In genomic region chr4:6967846-6968340, GRCh38 we compare ENCODE assay signal across 28 cellular contexts. TPM values are rescaled to one million over a fixed set of nuclear protein-coding genes. Genes with fewer than 3 reads are reported as not detected.
DNase-seq lines count a peak whose midpoint lies in the region; ATAC-seq, FAIRE-seq and TF ChIP-seq lines count a peak whose summit lies in the region.
"Had no signal": no experiment of that assay in that cellular context is flagged by ENCODE, and none has a peak within 500 bp of the region (broad histone marks: within the 10 kb centered on the region; RNA-seq: fewer than 3 reads in every experiment).

No MANE protein-coding gene starts in this region.

- H3K9me3 ChIP-seq in right lobe of liver: no peaks in the 10 kb centered on the region
- no peaks in the 10 kb centered on the region for H3K9me3 ChIP-seq in HepG2 (ENCODE audit: low read length)
- no peaks in the 10 kb centered on the region for H3K9me3 ChIP-seq in neuronal stem cell (replicated peaks in 1 of 2; ENCODE audit: control insufficient read depth in 2 of 2, insufficient read depth in 1 of 2, low read depth in 1 of 2, low read length in 2 of 2)
- H3K9me3 ChIP-seq: A549, Caco-2, SJSA1 had no signal

- H3K4me3 ChIP-seq in right lobe of liver (no peak overlapping the region), HepG2 (replicated peaks in 1 of 3; ENCODE audit: insufficient read depth in 1 of 3, low read depth in 2 of 3, low read length in 3 of 3) (no peak overlapping the region), neuronal stem cell (ENCODE audit: low read length in 2 of 2) (no peak overlapping the region)
- H3K4me3 ChIP-seq: A549, SJSA1 had no signal

- no peaks in the 10 kb centered on the region for H3K79me1 ChIP-seq in neuronal stem cell (ENCODE audit: low read depth, low read length)

- WGBS in right lobe of liver (ENCODE audit: insufficient coverage, low coverage, low lambda C conversion rate, missing lambda C conversion rate): 92% methylated on average over 5 of the region's 15 CpGs
- 98% methylated on average over 10 of the region's 15 CpGs for WGBS in HepG2 (ENCODE audit: low lambda C conversion rate)
- no CpG with 5 or more reads among the region's 15 CpGs for WGBS in neuronal stem cell (ENCODE audit: extremely low coverage in 2 of 2, insufficient read length in 2 of 2, insufficient replicate concordance in 1 of 2), 2 donors

- H4K91ac ChIP-seq in neuronal stem cell (ENCODE audit: low read depth, low read length, poor library complexity): no peak overlapping the region

- no peak for TF ChIP-seq POLR2A in right lobe of liver (IDR thresholded peaks at IDR 0.05)
- no peak for TF ChIP-seq POLR2A in HepG2 (IDR thresholded peaks at IDR 0.05; ENCODE audit: insufficient read depth in 1 of 2, low read depth in 2 of 2, low read length in 2 of 2)

- H3K4me2 ChIP-seq in HepG2 (ENCODE audit: low read depth, low read length) (no peak overlapping the region), neuronal stem cell (ENCODE audit: insufficient read depth, low read length, poor library complexity, severe bottlenecking) (no peak overlapping the region)
- H3K4me2 ChIP-seq: A549, KMS-11 had no signal

- DNase-seq in right lobe of liver: peak in 1 of 3 donors; percentile 38
- DNase-seq in HepG2 (ENCODE audit: low spot score): no peak
- DNase-seq in endothelial cell (ENCODE audit: low spot score): no peak
- no peak for DNase-seq in neuronal stem cell (ENCODE audit: low spot score)
- no peak for DNase-seq in cerebellar cortex (ENCODE audit: low spot score)
- no peak for DNase-seq in activated CD4-positive, alpha-beta T cell treated with anti-CD3 and anti-CD28 coated beads, Interleukin-2, amount 50 U/mL, for 1 hour
- DNase-seq in NCI-H2029 (lab: John Stamatoyannopoulos, UW): no peak
- DNase-seq: AML-193; Caco-2; CD8-positive, alpha-beta T cell; EL; GDM1; NCI-H1048; NCI-H1417; NCI-H1694; NCI-H2081; NCI-H2171; NCI-H226; NCI-H510A; NCI-H69; Right ventricle myocardium superior; RPMI8226 had no signal

- peaks cover 4% of the 10 kb centered on the region for H3K36me3 Mint-ChIP-seq in endothelial cell (ENCODE audit: low read depth, unreplicated experiment)
- H3K36me3 Mint-ChIP-seq: IgD-negative memory B cell had no signal

- H3K9ac ChIP-seq in HepG2 (ENCODE audit: insufficient read depth, low read depth, low read length): no peak overlapping the region
- H3K9ac ChIP-seq in neuronal stem cell (ENCODE audit: low read depth, low read length, poor library complexity): peak overlapping the region; percentile 57
- H3K9ac ChIP-seq: KMS-11 had no signal

- POLR2A ChIA-PET in HepG2 (lab: Yijun Ruan, JAX): no interaction called here

- H3K27me3 Mint-ChIP-seq in endothelial cell (ENCODE audit: unreplicated experiment): peaks cover 4% of the 10 kb centered on the region
- H3K27me3 Mint-ChIP-seq: IgD-negative memory B cell had no signal

- H3K27me3 ChIP-seq in right lobe of liver (no peaks in the 10 kb centered on the region), HepG2 (ENCODE audit: control insufficient read depth in 1 of 2, insufficient read depth in 2 of 2, low read length in 2 of 2) (no peaks in the 10 kb centered on the region), neuronal stem cell (ENCODE audit: control insufficient read depth in 3 of 3, insufficient read depth in 3 of 3, low read depth in 1 of 3, low read length in 3 of 3) (no peaks in the 10 kb centered on the region)
- H3K27me3 ChIP-seq: SJSA1 had no signal

- H3K79me2 ChIP-seq in HepG2 (ENCODE audit: insufficient read depth, low read length): peaks cover 36% of the 10 kb centered on the region

- H4K20me1 ChIP-seq in HepG2 (ENCODE audit: insufficient read depth, low read length): peaks cover 15% of the 10 kb centered on the region; the same call in 1 of the 2 replicates

- peak overlapping the region; percentile 46 for H3K18ac ChIP-seq in neuronal stem cell (ENCODE audit: low read length)

- H3K14ac ChIP-seq in neuronal stem cell (ENCODE audit: low read length): no peak overlapping the region

- H2AFZ ChIP-seq in HepG2 (ENCODE audit: low read length) (no peak overlapping the region), neuronal stem cell (ENCODE audit: low read length) (no peak overlapping the region)

- H3K23ac ChIP-seq in neuronal stem cell (ENCODE audit: low read depth, low read length, poor library complexity): no peak overlapping the region

- no peak overlapping the region for H2BK5ac ChIP-seq in neuronal stem cell (ENCODE audit: low read length)

- TF ChIP-seq EP300 in HepG2 (IDR thresholded peaks at IDR 0.05; ENCODE audit: low read depth in 2 of 2, low read length in 2 of 2) (no peak), HepG2 (CRISPR knock-in tag; IDR thresholded peaks at IDR 0.05; ENCODE audit: borderline replicate concordance) (no peak)

- H2BK120ac ChIP-seq in neuronal stem cell (ENCODE audit: low read depth, low read length): no peak overlapping the region

- BruUV-seq in HepG2 (replicated peaks; lab: Mats Ljungman, UMichigan): no TSS peak

- in situ Hi-C loops in HepG2 (cut with HindIII; ENCODE audit: extremely low pct_ligation_motif_present, low pct_unique_long_range_greater_than_20kb): no loop called here

- peak overlapping the region; percentile 26 for H2BK15ac ChIP-seq in neuronal stem cell (ENCODE audit: low read length)

- no peak overlapping the region for H3K4me3 Mint-ChIP-seq in endothelial cell (ENCODE audit: unreplicated experiment)
- H3K4me3 Mint-ChIP-seq: CD8-positive, alpha-beta T cell had no signal

- CTCF ChIA-PET in HepG2 (lab: Yijun Ruan, JAX; ENCODE audit: low intra/inter-chr PET ratio, low total read pairs): no interaction called here

- H3K4me1 ChIP-seq in right lobe of liver: peaks cover 0 to 30% (median 0%) of the 10 kb centered on the region in 4 donors
- H3K4me1 ChIP-seq in HepG2 (ENCODE audit: insufficient read depth, low read length): peaks cover 42% of the 10 kb centered on the region
- peaks cover 11 to 12% of the 10 kb centered on the region in 2 donors for H3K4me1 ChIP-seq in neuronal stem cell (ENCODE audit: control insufficient read depth in 2 of 2, insufficient read depth in 1 of 2, low read depth in 1 of 2, low read length in 2 of 2)

- H3K36me3 ChIP-seq in right lobe of liver (peaks cover 0 to 8% (median 0%) of the 10 kb centered on the region in 4 donors), HepG2 (replicated peaks in 1 of 2; ENCODE audit: control insufficient read depth in 1 of 2, insufficient read depth in 2 of 2, low read length in 2 of 2) (peaks cover 11 to 36% of the 10 kb centered on the region in 2 experiments), neuronal stem cell (replicated peaks in 1 of 2; ENCODE audit: control insufficient read depth in 2 of 2, insufficient read depth in 2 of 2, low read length in 2 of 2) (peaks cover 2 to 20% of the 10 kb centered on the region in 2 donors)
- H3K36me3 ChIP-seq: SJSA1 had no signal

- no peak overlapping the region for H2AK5ac ChIP-seq in neuronal stem cell (ENCODE audit: low read depth, low read length)

- H2BK12ac ChIP-seq in neuronal stem cell (ENCODE audit: low read length): no peak overlapping the region

- H3K27ac Mint-ChIP-seq in endothelial cell (ENCODE audit: unreplicated experiment): peak overlapping the region; percentile 40

- H3K27ac ChIP-seq in right lobe of liver (no peak overlapping the region), HepG2 (ENCODE audit: extremely low read length, insufficient read depth, low read length) (no peak overlapping the region), neuronal stem cell (replicated peaks; ENCODE audit: low read length) (no peak overlapping the region)
- H3K27ac ChIP-seq: A549, C4-2B, KMS-11, SJSA1 had no signal

- ATAC-seq in right lobe of liver (peak in 3 of 4 donors; percentile 8 to 43 (median 17)), HepG2 (no peak)
- ATAC-seq: A549; CD8-positive, alpha-beta T cell had no signal

- no peaks in the 10 kb centered on the region for H3K9me3 Mint-ChIP-seq in endothelial cell (ENCODE audit: unreplicated experiment)
- H3K9me3 Mint-ChIP-seq: CD8-positive, alpha-beta T cell; IgD-negative memory B cell had no signal

- TF ChIP-seq RAD21 in HepG2 (CRISPR knock-in tag; IDR thresholded peaks at IDR 0.05): no peak

- no peak overlapping the region for H4K8ac ChIP-seq in neuronal stem cell (ENCODE audit: low read depth, low read length)

- TF ChIP-seq CTCF in right lobe of liver (IDR thresholded peaks at IDR 0.05) (no peak), HepG2 (CRISPR knock-in tag; IDR thresholded peaks at IDR 0.05) (no peak), endothelial cell (IDR thresholded peaks at IDR 0.05; ENCODE audit: unreplicated experiment) (no peak)

- no peak overlapping the region for H3K4ac ChIP-seq in neuronal stem cell (ENCODE audit: low read length)

- no peak for FAIRE-seq in HepG2 (lab: Jason Lieb, UNC)
- FAIRE-seq: A549, GM19239 had no signal

- H3K4me1 Mint-ChIP-seq in endothelial cell (ENCODE audit: unreplicated experiment): peaks cover 22% of the 10 kb centered on the region

- intact Hi-C loops in right lobe of liver (cut with DNase I) (no loop called here), HepG2 (cut with micrococcal nuclease; ENCODE audit: unreplicated experiment) (no loop called here)

RNA-seq across cellular contexts. Expression of gene TBC1D14, which starts 58.3 kb away (rescaled TPM):
- total RNA-seq in right lobe of liver (10 to 100 TPM; 14.1 to 34.8 (median 30.6) TPM), HepG2 (2016; rRNA removed; fragmentation: Illumina TruSeq; extraction: Trizol) (46.5 and 53.3 TPM in 2 replicates), endothelial cell (ENCODE audit: unreplicated experiment) (33.0 TPM)
- total RNA-seq in HepG2 (2016; cell fraction: cytosol; rRNA removed; fragmentation: Illumina TruSeq; extraction: Trizol; ENCODE audit: low read depth): 65.4 and 73.2 TPM in 2 replicates
- 45.9 and 47.6 TPM in 2 replicates for total RNA-seq in HepG2 (2016; cell fraction: insoluble cytoplasmic fraction; rRNA removed; fragmentation: Illumina TruSeq; extraction: Trizol)
- 39.0 and 41.3 TPM in 2 replicates for total RNA-seq in HepG2 (2016; cell fraction: membrane; rRNA removed; fragmentation: Illumina TruSeq; extraction: Trizol)
- 38.2 and 42.5 TPM in 2 replicates for total RNA-seq in HepG2 (2016; cell fraction: nucleus; rRNA removed; fragmentation: Illumina TruSeq; extraction: Trizol)
- polyA plus RNA-seq in HepG2 (2011; rRNA removed): 29.5 and 31.8 TPM in 2 replicates
- polyA plus RNA-seq in HepG2 (2011; cell fraction: cytosol; rRNA removed): 29.0 and 31.7 TPM in 2 replicates
- polyA plus RNA-seq in HepG2 (2011; cell fraction: nucleus; rRNA removed): 29.6 and 30.6 TPM in 2 replicates
- polyA plus RNA-seq in HepG2 (2012): 31.1 and 34.7 TPM in 2 replicates
- polyA plus RNA-seq in HepG2 (2016; cell fraction: cytosol; fragmentation: Illumina TruSeq; extraction: Trizol; ENCODE audit: low read depth): 5.0 TPM in 2 replicates
- 34.0 and 38.1 TPM in 2 replicates for polyA plus RNA-seq in HepG2 (2016; cell fraction: insoluble cytoplasmic fraction; fragmentation: Illumina TruSeq; extraction: Trizol; ENCODE audit: low read depth)
- 15.8 and 17.3 TPM in 2 replicates for polyA plus RNA-seq in HepG2 (2016; cell fraction: membrane; fragmentation: Illumina TruSeq; extraction: Trizol; ENCODE audit: low read depth)
- 42.2 and 45.1 TPM in 2 replicates for polyA plus RNA-seq in HepG2 (2016; cell fraction: nucleus; fragmentation: Illumina TruSeq; extraction: Trizol; ENCODE audit: insufficient read depth, low read depth)
- polyA minus RNA-seq in HepG2 (2011; rRNA and poly(A)+ RNA removed; ENCODE audit: low replicate concordance): 34.1 and 63.3 TPM in 2 replicates
- 21.7 and 28.5 TPM in 2 replicates for polyA minus RNA-seq in HepG2 (2011; cell fraction: cytosol; rRNA and poly(A)+ RNA removed)
- 25.8 and 31.3 TPM in 2 replicates for polyA minus RNA-seq in HepG2 (2011; cell fraction: nucleus; rRNA and poly(A)+ RNA removed)
- 33.1 TPM for polyA plus RNA-seq in neuronal stem cell (2013, experiment 1 of 2)
- polyA plus RNA-seq in neuronal stem cell (2013, experiment 2 of 2): 33.3 TPM
